1 cellular context compared by ENCODE assay signal in the genomic region with DNA sequence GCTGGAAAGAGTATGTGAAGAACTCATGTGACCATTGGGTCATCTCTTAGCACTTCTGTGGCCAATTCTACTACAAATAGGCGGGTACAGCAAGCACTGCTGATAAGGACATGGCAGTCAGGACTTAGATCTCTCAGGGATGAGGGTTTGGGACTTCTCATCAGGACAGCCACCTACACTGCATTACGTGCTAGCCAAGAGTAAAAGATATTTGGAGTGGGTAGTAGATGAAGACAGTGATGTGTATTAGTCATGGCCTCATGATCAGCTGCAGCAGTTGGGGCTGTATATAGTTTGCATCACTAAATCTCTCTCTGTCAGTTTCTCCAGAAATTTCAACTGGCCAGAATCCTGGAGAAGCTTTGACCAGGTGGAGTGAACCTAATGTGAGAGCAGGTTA.
TF ChIP-seq lines count a peak whose summit lies in the region.

No MANE protein-coding gene starts in this region.

TF ChIP-seq in IMR-90, 13 proteins besides CTCF, POLR2A, EP300 and RAD21:
- no peak for TF ChIP-seq BHLHE40 (IDR thresholded peaks at IDR 0.05; ENCODE audit: low read depth, low read length)
